Comparison of ENCODE assay signal across 8 cellular contexts in the genomic region with DNA sequence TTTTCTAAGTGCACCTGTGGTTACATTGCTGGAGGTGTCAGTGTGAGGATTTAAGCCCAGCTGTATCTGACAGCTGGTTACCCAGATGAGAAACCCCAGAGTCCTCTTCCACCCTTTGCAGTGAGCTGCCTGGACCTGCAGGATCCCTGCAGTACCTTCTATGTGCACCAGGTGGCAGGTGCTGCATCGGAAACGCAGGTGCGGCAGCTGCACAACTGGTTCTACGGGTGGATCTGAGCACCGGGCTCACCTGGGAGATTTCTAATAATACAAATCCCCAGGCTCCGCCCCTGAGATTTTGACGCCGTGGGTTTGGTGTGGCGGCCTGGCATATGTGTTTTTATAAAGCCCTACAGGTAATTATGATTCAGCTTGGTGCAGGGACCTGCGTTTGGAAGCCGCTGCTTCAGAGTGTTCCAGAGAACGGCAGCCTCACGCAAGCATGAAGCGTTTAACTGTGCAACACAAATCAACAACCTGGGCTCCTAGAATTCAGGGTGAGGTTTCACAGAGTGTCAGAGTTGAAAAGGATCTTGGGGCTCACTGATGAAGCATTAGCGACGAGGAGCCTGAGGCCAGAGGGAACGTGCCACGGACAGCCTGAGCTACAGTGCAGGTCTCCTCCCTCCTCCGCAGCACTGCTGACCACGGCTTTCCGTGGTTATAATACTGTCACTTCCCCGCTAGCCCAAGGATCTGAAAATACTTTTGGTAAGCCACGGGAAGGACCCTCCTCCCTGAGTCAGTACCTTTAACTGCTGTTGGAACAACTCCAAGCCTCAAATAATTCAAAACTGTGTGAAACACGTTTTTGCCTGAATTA.
DNase-seq lines count a peak whose midpoint lies in the region; ATAC-seq and TF ChIP-seq lines count a peak whose summit lies in the region.

No MANE protein-coding gene starts in this region.

- TF ChIP-seq CTCF in OCI-LY7 (conservative IDR thresholded peaks at IDR 0.05; ENCODE audit: low read length) (peak; percentile 80), fibroblast of the aortic adventitia (IDR thresholded peaks at IDR 0.05; ENCODE audit: insufficient read depth, low read length) (peak; percentile 72)

- no peaks in the 10 kb centered on the region for H3K36me3 Mint-ChIP-seq in activated T-cell treated with anti-CD3 and anti-CD28 coated beads, Interleukin-2, amount 50 U/mL, for 24 hours (ENCODE audit: low read depth)

- POLR2A ChIA-PET in OCI-LY7 (lab: Charles Lee) = no interaction called here

- no peaks in the 10 kb centered on the region for H3K36me3 ChIP-seq in OCI-LY7 (ENCODE audit: insufficient read depth, low read length)

- ATAC-seq in GM21447 (IDR thresholded peaks at IDR 0.05; ENCODE audit: unreplicated experiment) = peak; percentile 83

- H3K9me3 ChIP-seq in OCI-LY7 (ENCODE audit: low read length) = no peaks in the 10 kb centered on the region

- no peaks in the 10 kb centered on the region for H3K9me3 Mint-ChIP-seq in activated T-cell treated with anti-CD3 and anti-CD28 coated beads, Interleukin-2, amount 50 U/mL, for 24 hours

- peak; percentile 95 for DNase-seq in DMS153 (lab: John Stamatoyannopoulos, UW)
- peak; percentile 95 for DNase-seq in HuH-7 (ENCODE audit: low spot score)
- DNase-seq in OCI-LY7 (ENCODE audit: low spot score) = peak; percentile 62
- peak; percentile 81 for DNase-seq in activated T-cell treated with anti-CD3 and anti-CD28 coated beads, Interleukin-2, amount 50 U/mL, for 24 hours
- DNase-seq in fibroblast of the aortic adventitia (ENCODE audit: low read depth) = peak; percentile 21
- peak in 7 of 10 donors; percentile 19 to 91 (median 53) for DNase-seq in posterior cingulate gyrus
- DNase-seq in HCEC 1CT = no peak

- no peak overlapping the region for H3K27ac Mint-ChIP-seq in activated T-cell treated with anti-CD3 and anti-CD28 coated beads, Interleukin-2, amount 50 U/mL, for 24 hours

- no peaks in the 10 kb centered on the region for H3K4me1 ChIP-seq in OCI-LY7 (ENCODE audit: insufficient read depth, low read length, poor library complexity, severe bottlenecking)

- H3K4me1 Mint-ChIP-seq in activated T-cell treated with anti-CD3 and anti-CD28 coated beads, Interleukin-2, amount 50 U/mL, for 24 hours (ENCODE audit: low read depth) = peaks cover 6% of the 10 kb centered on the region

- H3K27ac ChIP-seq in OCI-LY7 (ENCODE audit: low read depth, low read length, poor library complexity, severe bottlenecking) = no peak overlapping the region

- H2AFZ ChIP-seq in OCI-LY7 (ENCODE audit: low read length) = no peak overlapping the region

- H3K79me2 ChIP-seq in OCI-LY7 (ENCODE audit: insufficient read depth, low read depth, low read length) = no peaks in the 10 kb centered on the region

- no peaks in the 10 kb centered on the region for H4K20me1 ChIP-seq in OCI-LY7 (ENCODE audit: insufficient read depth, low read length)

- H3K4me3 ChIP-seq in OCI-LY7 (ENCODE audit: low read depth, low read length, poor library complexity, severe bottlenecking) (no peak overlapping the region), fibroblast of the aortic adventitia (ENCODE audit: low read depth, low read length) (no peak overlapping the region)

- H3K4me2 ChIP-seq in OCI-LY7 (ENCODE audit: low read length) = no peak overlapping the region

- H3K27me3 Mint-ChIP-seq in activated T-cell treated with anti-CD3 and anti-CD28 coated beads, Interleukin-2, amount 50 U/mL, for 24 hours = peaks cover 78% of the 10 kb centered on the region

- H3K4me3 Mint-ChIP-seq in activated T-cell treated with anti-CD3 and anti-CD28 coated beads, Interleukin-2, amount 50 U/mL, for 24 hours = peak overlapping the region; percentile 60

- H3K9me2 ChIP-seq in OCI-LY7 (ENCODE audit: insufficient read depth, low read length) = no peaks in the 10 kb centered on the region

- BruUV-seq in OCI-LY7 (replicated peaks; lab: Mats Ljungman, UMichigan) = no TSS peak

- intact Hi-C loops in OCI-LY7 (cut with micrococcal nuclease; ENCODE audit: unreplicated experiment) = loop anchor here (1.0 to 5.0 kb wide), 2 partner anchors 108 to 143 kb away; no protein-coding TSS in a partner anchor
- intact Hi-C loops in posterior cingulate gyrus (cut with DNase I) = no loop called here

- CTCF ChIA-PET in OCI-LY7 (lab: Charles Lee; ENCODE audit: unreplicated experiment) = interaction anchor here (1.1 kb wide), 1 partner anchor 169 kb away, joined by 4 read pairs; no protein-coding TSS in a partner anchor
